8 cellular contexts compared by ENCODE assay signal in genomic region chr12:4320287-4320858, GRCh38. TPM values are rescaled to one million over a fixed set of nuclear protein-coding genes. Genes with fewer than 3 reads are reported as not detected.
DNase-seq lines count a peak whose midpoint lies in the region; ATAC-seq and TF ChIP-seq lines count a peak whose summit lies in the region.

No MANE protein-coding gene starts in this region.

- H3K4me3 ChIP-seq in GM12864 (ENCODE audit: low read depth, low read length) (peak overlapping the region; percentile 97), Loucy (ENCODE audit: low read length, poor library complexity, severe bottlenecking) (peak overlapping the region; percentile 94), duodenal mucosa (ENCODE audit: low read depth in 1 of 2, low read length in 2 of 2) (peak overlapping the region; percentile 80 to 94)

- H2AFZ ChIP-seq in Loucy (ENCODE audit: low read length): peak overlapping the region; percentile 88

- no peaks in the 10 kb centered on the region for H3K9me2 ChIP-seq in Loucy (replicated peaks; ENCODE audit: low read depth, low read length)

- H3K9me3 ChIP-seq in Loucy (ENCODE audit: insufficient read depth, low read depth, low read length): no peaks in the 10 kb centered on the region
- H3K9me3 ChIP-seq in duodenal mucosa (ENCODE audit: control insufficient read depth in 1 of 2, low read length in 2 of 2): no peaks in the 10 kb centered on the region

- no peaks in the 10 kb centered on the region for H4K20me1 ChIP-seq in Loucy (ENCODE audit: insufficient read depth, low read length, poor library complexity, severe bottlenecking)

- peak; percentile 30 for ATAC-seq in GM21825 (IDR thresholded peaks at IDR 0.05; ENCODE audit: unreplicated experiment)
- peak; percentile 55 to 62 for ATAC-seq in natural killer cell treated with Interleukin-12 subunit alpha and Interleukin-12 subunit beta and Interleukin-15 and Interleukin-18, amount 100 ng/mL, for 72 hours

- H3K4me1 Mint-ChIP-seq in natural killer cell treated with Interleukin-12 subunit alpha and Interleukin-12 subunit beta and Interleukin-15 and Interleukin-18, amount 100 ng/mL, for 72 hours (ENCODE audit: low read depth in 2 of 2): peaks cover 30 to 40% of the 10 kb centered on the region in 2 donors

- H3K4me3 Mint-ChIP-seq in natural killer cell treated with Interleukin-12 subunit alpha and Interleukin-12 subunit beta and Interleukin-15 and Interleukin-18, amount 100 ng/mL, for 72 hours: peak overlapping the region; percentile 94

- H3K4me1 ChIP-seq in Loucy (ENCODE audit: insufficient read depth, low read length, poor library complexity, severe bottlenecking): peaks cover 19% of the 10 kb centered on the region
- H3K4me1 ChIP-seq in duodenal mucosa (ENCODE audit: control insufficient read depth in 1 of 2, insufficient read depth in 2 of 2, low read length in 2 of 2): peaks cover 8 to 15% of the 10 kb centered on the region in 2 donors

- H3K27me3 ChIP-seq in Loucy (ENCODE audit: insufficient read depth, low read length, poor library complexity, severe bottlenecking) (no peaks in the 10 kb centered on the region), duodenal mucosa (ENCODE audit: control insufficient read depth in 1 of 2, insufficient read depth in 2 of 2, low read length in 2 of 2) (no peaks in the 10 kb centered on the region)

- TF ChIP-seq CTCF in GM12864 (IDR thresholded peaks at IDR 0.05; ENCODE audit: low read depth, low read length, missing control alignments): no peak
- no peak for TF ChIP-seq CTCF in Loucy (conservative IDR thresholded peaks at IDR 0.05; ENCODE audit: low read length)

- no peaks in the 10 kb centered on the region for H3K27me3 Mint-ChIP-seq in natural killer cell treated with Interleukin-12 subunit alpha and Interleukin-12 subunit beta and Interleukin-15 and Interleukin-18, amount 100 ng/mL, for 72 hours

- no peaks in the 10 kb centered on the region for H3K9me3 Mint-ChIP-seq in natural killer cell treated with Interleukin-12 subunit alpha and Interleukin-12 subunit beta and Interleukin-15 and Interleukin-18, amount 100 ng/mL, for 72 hours

- DNase-seq in GM12864 (ENCODE audit: low read depth) (no peak), iPS-NIHi11 (ENCODE audit: low spot score) (no peak), SKM-1 treated with dmso at 0.1 percent for 144 hours (lab: John Stamatoyannopoulos, UW; ENCODE audit: unreplicated experiment) (no peak), NCI-H2196 (lab: John Stamatoyannopoulos, UW; ENCODE audit: unreplicated experiment) (no peak)
- no peak for DNase-seq in natural killer cell treated with Interleukin-12 subunit alpha and Interleukin-12 subunit beta and Interleukin-15 and Interleukin-18, amount 100 ng/mL, for 72 hours (ENCODE audit: low spot score)

- no peaks in the 10 kb centered on the region for H3K36me3 Mint-ChIP-seq in natural killer cell treated with Interleukin-12 subunit alpha and Interleukin-12 subunit beta and Interleukin-15 and Interleukin-18, amount 100 ng/mL, for 72 hours

- H3K36me3 ChIP-seq in Loucy (ENCODE audit: insufficient read depth, low read length) (no peaks in the 10 kb centered on the region), duodenal mucosa (ENCODE audit: control insufficient read depth in 1 of 2, insufficient read depth in 2 of 2, low read length in 2 of 2) (peaks cover 0 to 7% of the 10 kb centered on the region in 2 donors)

- H3K27ac Mint-ChIP-seq in natural killer cell treated with Interleukin-12 subunit alpha and Interleukin-12 subunit beta and Interleukin-15 and Interleukin-18, amount 100 ng/mL, for 72 hours: peak overlapping the region; percentile 90 to 96

- peak overlapping the region; percentile 76 for H3K4me2 ChIP-seq in Loucy (ENCODE audit: low read depth, low read length, poor library complexity, severe bottlenecking)

- H3F3A ChIP-seq in Loucy (ENCODE audit: low read depth): no peaks in the 10 kb centered on the region

- H3K9ac ChIP-seq in Loucy (ENCODE audit: low read depth, low read length, poor library complexity, severe bottlenecking) (peak overlapping the region; percentile 42), duodenal mucosa (ENCODE audit: low read depth in 1 of 2, low read length in 2 of 2) (peak overlapping the region; percentile 55 to 64)

- H3K79me2 ChIP-seq in Loucy (ENCODE audit: insufficient read depth, low read length): peaks cover 31% of the 10 kb centered on the region

- H3K27ac ChIP-seq in duodenal mucosa (ENCODE audit: low read depth, low read length): peak overlapping the region; percentile 64

RNA-seq across cellular contexts. Expression of gene TIGAR, which starts 0.6 kb away (rescaled TPM):
- 10 to 100 TPM in 1 of 2 donors, 1 to 10 TPM in 1; 7.4 to 10.2 TPM for total RNA-seq in natural killer cell treated with Interleukin-12 subunit alpha and Interleukin-12 subunit beta and Interleukin-15 and Interleukin-18, amount 100 ng/mL, for 72 hours

RNA-seq across cellular contexts. Expression of gene CCND2, which starts 46.8 kb away (rescaled TPM):
- total RNA-seq in natural killer cell treated with Interleukin-12 subunit alpha and Interleukin-12 subunit beta and Interleukin-15 and Interleukin-18, amount 100 ng/mL, for 72 hours: 1,000 to 10,000 TPM in 1 of 2 donors, 100 to 1,000 TPM in 1; 942 to 1,190 TPM

RNA-seq across cellular contexts. Expression of gene FGF23, which starts 59.1 kb away (rescaled TPM):
- not detected for total RNA-seq in natural killer cell treated with Interleukin-12 subunit alpha and Interleukin-12 subunit beta and Interleukin-15 and Interleukin-18, amount 100 ng/mL, for 72 hours
